ENCODE assay signal across 16 cellular contexts in genomic region chr1:36168538-36168937, GRCh38. TPM values are rescaled to one million over a fixed set of nuclear protein-coding genes. Genes with fewer than 3 reads are reported as not detected.
A peak's percentile ranks its signal among the peaks of the same experiment; 100 is the strongest.
DNase-seq lines count a peak whose midpoint lies in the region; ATAC-seq and TF ChIP-seq lines count a peak whose summit lies in the region.
"Had no signal": no experiment of that assay in that cellular context is flagged by ENCODE, and none has a peak within 500 bp of the region (broad histone marks: within the 10 kb centered on the region; RNA-seq: fewer than 3 reads in every experiment).

No MANE protein-coding gene starts in this region.

- peaks cover 27 to 44% (median 39%) of the 10 kb centered on the region in 3 donors for H3K36me3 ChIP-seq in tibial artery

- no peaks in the 10 kb centered on the region for H3K9me3 Mint-ChIP-seq in activated naive CD8-positive, alpha-beta T cell treated with anti-CD3 and anti-CD28 coated beads for 36 hours
- H3K9me3 Mint-ChIP-seq in memory B cell, result no peaks in the 10 kb centered on the region
- no peaks in the 10 kb centered on the region for H3K9me3 Mint-ChIP-seq in MCF 10A (ENCODE audit: unreplicated experiment)

- DNase-seq in right cardiac atrium, result peak in 1 of 3 donors; percentile 28
- DNase-seq in Right ventricle myocardium inferior (ENCODE audit: missing footprints), result no peak
- DNase-seq in activated naive CD8-positive, alpha-beta T cell treated with anti-CD3 and anti-CD28 coated beads for 36 hours, result no peak
- DNase-seq in memory B cell (ENCODE audit: low spot score in 2 of 2), result no peak
- no peak for DNase-seq in tibial artery
- DNase-seq in inferior parietal cortex (ENCODE audit: extremely low spot score), result no peak
- no peak for DNase-seq in MCF 10A (ENCODE audit: unreplicated experiment)
- DNase-seq in substantia nigra (lab: John Stamatoyannopoulos, UW), result no peak
- DNase-seq: aorta; BE2C; foreskin keratinocyte; NCI-H1105 treated with DMSO at 0.1 percent for 48 hours; NCI-H2227 treated with DMSO at 0.1 percent for 48 hours; NK-92 treated with Interleukin-12 subunit alpha and Interleukin-12 subunit beta, amount 100 ng/mL, for 24 hours had no signal

- H3K9me3 ChIP-seq in right cardiac atrium (ENCODE audit: control insufficient read depth, low read length) (no peaks in the 10 kb centered on the region), tibial artery (no peaks in the 10 kb centered on the region)
- H3K9me3 ChIP-seq: BE2C, SJSA1 had no signal

- no peak for ATAC-seq in right cardiac atrium
- no peak for ATAC-seq in Right ventricle myocardium inferior
- no peak for ATAC-seq in memory B cell (ENCODE audit: low read depth)
- ATAC-seq: foreskin keratinocyte, GM12878 had no signal

- H3K4me3 ChIP-seq in right cardiac atrium (ENCODE audit: low read length), result no peak overlapping the region
- no peak overlapping the region for H3K4me3 ChIP-seq in tibial artery
- H3K4me3 ChIP-seq: GM12878, SJSA1 had no signal

- TF ChIP-seq CTCF in tibial artery (IDR thresholded peaks at IDR 0.05) (no peak), MCF 10A (IDR thresholded peaks at IDR 0.05; ENCODE audit: unreplicated experiment) (no peak)

- H3K4me1 ChIP-seq in right cardiac atrium (ENCODE audit: control insufficient read depth, insufficient read depth, low read length) (peaks cover 18% of the 10 kb centered on the region), tibial artery (peaks cover 0 to 70% (median 47%) of the 10 kb centered on the region in 4 donors)
- H3K4me1 ChIP-seq: BE2C had no signal

- peaks cover 20% of the 10 kb centered on the region for H3K36me3 Mint-ChIP-seq in activated naive CD8-positive, alpha-beta T cell treated with anti-CD3 and anti-CD28 coated beads for 36 hours
- H3K36me3 Mint-ChIP-seq in memory B cell (peaks cover 14% of the 10 kb centered on the region), MCF 10A (ENCODE audit: insufficient read depth, unreplicated experiment) (peaks cover 53% of the 10 kb centered on the region)

- POLR2A ChIA-PET in MCF 10A (lab: Yijun Ruan, JAX), result no interaction called here

- 71% methylated on average over 3 of the region's 3 CpGs for WGBS in right cardiac atrium

- CTCF ChIA-PET in MCF 10A (lab: Yijun Ruan, JAX), result interaction anchor here (0.7 to 4.2 kb wide), 4 partner anchors 19 to 963 kb away, joined by 3 to 38 read pairs (median 10); partner anchors contain the start of gene TRAPPC3

- no peaks in the 10 kb centered on the region for H3K27me3 Mint-ChIP-seq in activated naive CD8-positive, alpha-beta T cell treated with anti-CD3 and anti-CD28 coated beads for 36 hours
- H3K27me3 Mint-ChIP-seq in memory B cell, result no peaks in the 10 kb centered on the region
- no peaks in the 10 kb centered on the region for H3K27me3 Mint-ChIP-seq in MCF 10A (ENCODE audit: insufficient read depth, unreplicated experiment)

- H3K4me1 Mint-ChIP-seq in activated naive CD8-positive, alpha-beta T cell treated with anti-CD3 and anti-CD28 coated beads for 36 hours, result peaks cover 31% of the 10 kb centered on the region
- H3K4me1 Mint-ChIP-seq in memory B cell (peaks cover 17% of the 10 kb centered on the region), MCF 10A (ENCODE audit: insufficient read depth, unreplicated experiment) (peaks cover 45% of the 10 kb centered on the region)

- H3K27ac ChIP-seq in right cardiac atrium (ENCODE audit: low read length) (peak overlapping the region; percentile 69), tibial artery (peak overlapping the region; percentile 28 to 100), substantia nigra (ENCODE audit: low read depth, low read length, poor library complexity, severe bottlenecking) (no peak overlapping the region)
- H3K27ac ChIP-seq: SJSA1 had no signal

- no peak overlapping the region for H3K4me3 Mint-ChIP-seq in activated naive CD8-positive, alpha-beta T cell treated with anti-CD3 and anti-CD28 coated beads for 36 hours
- H3K4me3 Mint-ChIP-seq in memory B cell (no peak overlapping the region), MCF 10A (ENCODE audit: unreplicated experiment) (no peak overlapping the region)

- BruUV-seq in MCF 10A (replicated peaks; lab: Mats Ljungman, UMichigan), result no TSS peak

- intact Hi-C loops in right cardiac atrium (cut with DNase I) (no loop called here), Right ventricle myocardium inferior (cut with DNase I) (no loop called here), tibial artery (cut with DNase I; ENCODE audit: low total_unique reads) (no loop called here), MCF 10A (cut with micrococcal nuclease) (no loop called here)

- H3K27me3 ChIP-seq in right cardiac atrium (ENCODE audit: control insufficient read depth, insufficient read depth), result no peaks in the 10 kb centered on the region
- H3K27me3 ChIP-seq in tibial artery, result no peaks in the 10 kb centered on the region
- H3K27me3 ChIP-seq: BE2C, foreskin keratinocyte, SJSA1 had no signal

- H3K27ac Mint-ChIP-seq in activated naive CD8-positive, alpha-beta T cell treated with anti-CD3 and anti-CD28 coated beads for 36 hours, result peak overlapping the region; percentile 65
- H3K27ac Mint-ChIP-seq in memory B cell (peak overlapping the region; percentile 2), MCF 10A (ENCODE audit: low read depth, unreplicated experiment) (no peak overlapping the region)

RNA-seq across cellular contexts. Expression of gene MAP7D1, which starts 12.6 kb away (rescaled TPM):
- 100 to 1,000 TPM; 285 to 403 (median 374) TPM for total RNA-seq in right cardiac atrium
- polyA plus RNA-seq in right cardiac atrium, result 330 TPM
- total RNA-seq in Right ventricle myocardium inferior, result 383 TPM
- 100 to 1,000 TPM; 158 to 168 TPM for total RNA-seq in activated naive CD8-positive, alpha-beta T cell treated with anti-CD3 and anti-CD28 coated beads for 36 hours
- 131 and 170 TPM in 2 replicates for total RNA-seq in MCF 10A (2022)

RNA-seq across cellular contexts. Expression of gene TRAPPC3, which starts 19.3 kb away (rescaled TPM):
- total RNA-seq in right cardiac atrium (10 to 100 TPM; 58.5 to 67.2 (median 64.0) TPM), Right ventricle myocardium inferior (53.9 TPM), MCF 10A (2022) (72.8 and 75.5 TPM in 2 replicates)
- 73.6 TPM for polyA plus RNA-seq in right cardiac atrium
- 10 to 100 TPM; 58.0 to 59.4 TPM for total RNA-seq in activated naive CD8-positive, alpha-beta T cell treated with anti-CD3 and anti-CD28 coated beads for 36 hours

RNA-seq across cellular contexts. Expression of gene COL8A2, which starts 43.5 kb away (rescaled TPM):
- total RNA-seq in right cardiac atrium (1 to 10 TPM; 2.7 to 4.1 (median 3.3) TPM), Right ventricle myocardium inferior (1.0 TPM), MCF 10A (2022) (not detected in 2 replicates)
- polyA plus RNA-seq in right cardiac atrium, result 2.4 TPM
- total RNA-seq in activated naive CD8-positive, alpha-beta T cell treated with anti-CD3 and anti-CD28 coated beads for 36 hours, result 1 to 10 TPM; 1.8 to 1.9 TPM
- total RNA-seq: GM12878 had no signal

RNA-seq across cellular contexts. Expression of gene THRAP3, which starts 55.7 kb away (rescaled TPM):
- total RNA-seq in right cardiac atrium (10 to 100 TPM; 66.3 to 85.5 (median 77.3) TPM), Right ventricle myocardium inferior (60.1 TPM), MCF 10A (2022) (92.2 and 116 TPM in 2 replicates)
- polyA plus RNA-seq in right cardiac atrium, result 32.6 TPM
- total RNA-seq in activated naive CD8-positive, alpha-beta T cell treated with anti-CD3 and anti-CD28 coated beads for 36 hours, result 100 to 1,000 TPM; 159 TPM
